ENCODE assay signal across 8 cellular contexts in the genomic region with DNA sequence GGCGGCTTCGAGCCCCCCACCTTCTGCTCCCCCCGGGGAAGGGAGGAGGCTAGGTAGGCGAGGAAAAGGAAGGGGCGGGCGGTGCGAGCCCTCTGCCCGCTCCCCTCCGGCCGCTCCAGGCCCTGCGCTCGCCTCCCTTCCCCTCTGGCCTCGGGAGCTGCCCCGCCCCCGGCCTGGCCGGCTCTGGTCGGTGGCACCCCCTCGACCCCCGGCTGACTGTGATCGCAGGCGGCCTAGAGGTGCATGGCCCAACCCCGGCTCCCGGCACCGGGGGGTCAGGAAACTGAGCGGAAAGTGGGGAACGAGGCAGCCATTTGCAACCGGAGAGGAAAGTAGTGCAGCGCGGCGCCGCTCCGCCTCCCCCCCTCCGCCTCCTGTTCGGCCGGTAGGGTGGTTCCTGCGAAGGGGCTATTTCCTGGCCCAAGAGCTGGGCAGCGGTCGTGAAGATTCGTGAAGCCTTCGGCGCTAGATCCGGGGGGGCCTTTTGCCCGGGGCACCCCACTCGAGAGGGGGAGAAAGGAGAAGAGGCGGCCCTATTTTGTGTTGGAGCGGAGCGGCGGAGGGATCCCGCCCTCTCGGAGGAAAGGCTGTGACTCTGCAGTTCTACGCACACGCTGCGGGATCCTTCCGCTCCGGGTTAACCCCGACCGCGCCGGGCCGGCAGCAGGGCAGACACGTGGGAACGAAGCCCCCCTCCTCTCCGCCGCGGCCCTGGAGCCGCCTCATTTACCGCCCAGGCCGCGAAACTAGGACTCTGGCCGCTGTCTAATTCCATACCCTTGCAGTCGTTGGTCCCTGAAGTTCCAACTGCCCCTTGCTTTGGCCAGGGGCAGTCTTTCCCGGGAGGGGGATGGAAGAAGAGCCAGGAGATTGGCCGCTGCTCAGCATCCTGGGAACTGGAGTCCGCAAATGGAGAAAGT. TPM values are rescaled to one million over a fixed set of nuclear protein-coding genes. Genes with fewer than 3 reads are reported as not detected.
DNase-seq lines count a peak whose midpoint lies in the region; ATAC-seq and TF ChIP-seq lines count a peak whose summit lies in the region.

A gene with protein sequence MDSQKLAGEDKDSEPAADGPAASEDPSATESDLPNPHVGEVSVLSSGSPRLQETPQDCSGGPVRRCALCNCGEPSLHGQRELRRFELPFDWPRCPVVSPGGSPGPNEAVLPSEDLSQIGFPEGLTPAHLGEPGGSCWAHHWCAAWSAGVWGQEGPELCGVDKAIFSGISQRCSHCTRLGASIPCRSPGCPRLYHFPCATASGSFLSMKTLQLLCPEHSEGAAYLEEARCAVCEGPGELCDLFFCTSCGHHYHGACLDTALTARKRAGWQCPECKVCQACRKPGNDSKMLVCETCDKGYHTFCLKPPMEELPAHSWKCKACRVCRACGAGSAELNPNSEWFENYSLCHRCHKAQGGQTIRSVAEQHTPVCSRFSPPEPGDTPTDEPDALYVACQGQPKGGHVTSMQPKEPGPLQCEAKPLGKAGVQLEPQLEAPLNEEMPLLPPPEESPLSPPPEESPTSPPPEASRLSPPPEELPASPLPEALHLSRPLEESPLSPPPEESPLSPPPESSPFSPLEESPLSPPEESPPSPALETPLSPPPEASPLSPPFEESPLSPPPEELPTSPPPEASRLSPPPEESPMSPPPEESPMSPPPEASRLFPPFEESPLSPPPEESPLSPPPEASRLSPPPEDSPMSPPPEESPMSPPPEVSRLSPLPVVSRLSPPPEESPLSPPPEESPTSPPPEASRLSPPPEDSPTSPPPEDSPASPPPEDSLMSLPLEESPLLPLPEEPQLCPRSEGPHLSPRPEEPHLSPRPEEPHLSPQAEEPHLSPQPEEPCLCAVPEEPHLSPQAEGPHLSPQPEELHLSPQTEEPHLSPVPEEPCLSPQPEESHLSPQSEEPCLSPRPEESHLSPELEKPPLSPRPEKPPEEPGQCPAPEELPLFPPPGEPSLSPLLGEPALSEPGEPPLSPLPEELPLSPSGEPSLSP (N-terminal part only) (minus strand): TSS at position 558 of the 920 bp plus-strand sequence. CDS start 5,470 bp downstream, outside the sequence.

- no peaks in the 10 kb centered on the region for H3K27me3 ChIP-seq in Caco-2 (replicated peaks; ENCODE audit: control insufficient read depth, insufficient read depth, low read length)

- peaks cover 16% of the 10 kb centered on the region for H3K4me1 Mint-ChIP-seq in Caco-2 (ENCODE audit: low read depth, unreplicated experiment)
- H3K4me1 Mint-ChIP-seq in nephron, result peaks cover 41% of the 10 kb centered on the region

- H3K9me3 ChIP-seq in Caco-2, result no peaks in the 10 kb centered on the region

- BruUV-seq in Caco-2 (replicated peaks; lab: Mats Ljungman, UMichigan), result TSS peak; percentile 43

- no peaks in the 10 kb centered on the region for H3K9me3 Mint-ChIP-seq in Caco-2 (ENCODE audit: unreplicated experiment)
- H3K9me3 Mint-ChIP-seq in nephron, result no peaks in the 10 kb centered on the region

- H3K27me3 Mint-ChIP-seq in Caco-2 (ENCODE audit: insufficient read depth, unreplicated experiment) (no peaks in the 10 kb centered on the region), nephron (ENCODE audit: low read depth) (no peaks in the 10 kb centered on the region)

- H3K4me3 ChIP-seq in Caco-2 (ENCODE audit: low read depth, low read length) (peak within 1 kb of the TSS; percentile 91), fibroblast of the aortic adventitia (ENCODE audit: low read depth, low read length) (peak within 1 kb of the TSS; percentile 91)

- H3K4me3 Mint-ChIP-seq in Caco-2 (ENCODE audit: unreplicated experiment) (peak within 1 kb of the TSS; percentile 83), nephron (peak within 1 kb of the TSS; percentile 95 to 97 (median 96))

- CTCF ChIA-PET in Caco-2 (lab: Charles Lee), result interaction anchor here (1.0 kb wide), 1 partner anchor 9 kb away, joined by 4 read pairs; the partner anchor contains the start of gene RHEBL1

- POLR2A ChIA-PET in Caco-2 (lab: Charles Lee), result no interaction called here

- H3K36me3 ChIP-seq in Caco-2 (ENCODE audit: control insufficient read depth, insufficient read depth, low read length), result peaks cover 3% of the 10 kb centered on the region; the same call in 1 of the 2 replicates

- H3K36me3 Mint-ChIP-seq in Caco-2 (ENCODE audit: insufficient read depth, unreplicated experiment) (peaks cover 17% of the 10 kb centered on the region), nephron (ENCODE audit: low read depth) (peaks cover 3% of the 10 kb centered on the region)

- H3K27ac Mint-ChIP-seq in Caco-2 (ENCODE audit: unreplicated experiment) (peak within 1 kb of the TSS; percentile 97), nephron (peak within 1 kb of the TSS; percentile 92 to 99 (median 99))

- H3K4me1 ChIP-seq in Caco-2, result peaks cover 17% of the 10 kb centered on the region

- DNase-seq in Caco-2 (peak; percentile 95), LoVo (ENCODE audit: low spot score) (peak; percentile 97), fibroblast of the aortic adventitia (ENCODE audit: low read depth) (peak; percentile 96)
- DNase-seq in activated T-helper 9 cell treated with anti-CD3 and anti-CD28 coated beads, Interleukin-2, amount 50 U/mL, for 16 hours (ENCODE audit: low read depth), result peak; percentile 84
- DNase-seq in stimulated activated naive CD8-positive, alpha-beta T cell treated with anti-CD3 and anti-CD28 coated beads, Interleukin-15, Interleukin-2, amounts not matched to agents 100 U/mL and 50 U/mL, for 24 hours, result peak; percentile 90

- intact Hi-C loops in Caco-2 (cut with micrococcal nuclease; ENCODE audit: unreplicated experiment), result no loop called here

- peak; percentile 91 for TF ChIP-seq POLR2A in Raji (IDR thresholded peaks at IDR 0.05; ENCODE audit: insufficient read depth, low read depth, low read length)

- ATAC-seq in GM21717 (IDR thresholded peaks at IDR 0.05; ENCODE audit: unreplicated experiment), result peak; percentile 51
- peak; percentile 78 for ATAC-seq in stimulated activated naive CD8-positive, alpha-beta T cell treated with anti-CD3 and anti-CD28 coated beads, Interleukin-15, Interleukin-2, amounts not matched to agents 100 U/mL and 50 U/mL, for 24 hours

- TF ChIP-seq CTCF in Caco-2 (IDR thresholded peaks at IDR 0.05; ENCODE audit: insufficient read depth in 1 of 2, low read depth in 1 of 2, low read length in 1 of 2, severe bottlenecking in 1 of 2, unreplicated experiment in 1 of 2) (peak in 1 of 2 experiments; percentile 50), fibroblast of the aortic adventitia (IDR thresholded peaks at IDR 0.05; ENCODE audit: insufficient read depth, low read length) (peak; percentile 54), nephron (IDR thresholded peaks at IDR 0.05; ENCODE audit: unreplicated experiment in 3 of 3) (peak in 2 of 3 experiments; percentile 33 to 42)

RNA-seq across cellular contexts. Expression of the gene that starts here (rescaled TPM):
- 139 and 140 TPM in 2 replicates for total RNA-seq in Caco-2 (2022)
- total RNA-seq in fibroblast of the aortic adventitia (ENCODE audit: low replicate concordance), result 22.6 and 23.8 TPM in 2 replicates

Comparison
In these comparisons a context has a peak if more than half of its experiments do, and no peak if none do; other contexts are left out.
1. Peak in every context shown above with its lines: DNase-seq, ATAC-seq and H3K4me3 ChIP-seq.